ENCODE assay signal across 16 cellular contexts in genomic region chr16:83305092-83305491, GRCh38.
DNase-seq lines count a peak whose midpoint lies in the region; ATAC-seq and TF ChIP-seq lines count a peak whose summit lies in the region.
"Had no signal": no experiment of that assay in that cellular context is flagged by ENCODE, and none has a peak within 500 bp of the region (broad histone marks: within the 10 kb centered on the region; RNA-seq: fewer than 3 reads in every experiment).

No MANE protein-coding gene starts in this region.

- no peak for TF ChIP-seq CTCF in smooth muscle cell (IDR thresholded peaks at IDR 0.05; ENCODE audit: borderline replicate concordance, insufficient read depth, poor library complexity, severe bottlenecking)

- ATAC-seq in esophagus mucosa (no peak), HG03039 (IDR thresholded peaks at IDR 0.05; ENCODE audit: unreplicated experiment) (no peak)
- ATAC-seq: left ventricle myocardium superior, WTC11 had no signal

- H2AFZ ChIP-seq in GM23248 (no peak overlapping the region), smooth muscle cell (ENCODE audit: low read depth) (no peak overlapping the region)
- H2AFZ ChIP-seq: neural progenitor cell had no signal

- H3K9me3 ChIP-seq in GM23248 (ENCODE audit: low read depth): no peaks in the 10 kb centered on the region
- no peaks in the 10 kb centered on the region for H3K9me3 ChIP-seq in smooth muscle cell (replicated peaks; ENCODE audit: low read depth)
- H3K9me3 ChIP-seq: MG63, tibial nerve had no signal

- H3K36me3 ChIP-seq in GM23248 (ENCODE audit: low read depth) (no peaks in the 10 kb centered on the region), smooth muscle cell (ENCODE audit: low read depth) (no peaks in the 10 kb centered on the region)
- H3K36me3 ChIP-seq: MG63, neural progenitor cell, tibial nerve had no signal

- WGBS in GM23248 (ENCODE audit: low coverage in 1 of 2, low lambda C conversion rate in 2 of 2, missing lambda C conversion rate in 2 of 2), 2 experiments: 4 to 7% methylated on average over 1 of the region's 1 CpG
- 32% methylated on average over 1 of the region's 1 CpG for WGBS in smooth muscle cell (ENCODE audit: low lambda C conversion rate)

- H3K4me2 ChIP-seq in GM23248 (ENCODE audit: unreplicated experiment) (peak overlapping the region; percentile 70), smooth muscle cell (peak overlapping the region; percentile 33)
- H3K4me2 ChIP-seq: neural progenitor cell had no signal

- H3K4me1 ChIP-seq in GM23248 (ENCODE audit: insufficient read depth) (peaks cover 18% of the 10 kb centered on the region), smooth muscle cell (ENCODE audit: low read depth) (no peaks in the 10 kb centered on the region)
- H3K4me1 ChIP-seq: neural progenitor cell, tibial nerve had no signal

- H3K79me2 ChIP-seq in GM23248 (ENCODE audit: insufficient read depth) (no peaks in the 10 kb centered on the region), smooth muscle cell (ENCODE audit: low read depth) (no peaks in the 10 kb centered on the region)

- H4K20me1 ChIP-seq in GM23248 (ENCODE audit: insufficient read depth) (no peaks in the 10 kb centered on the region), smooth muscle cell (ENCODE audit: low read depth) (no peaks in the 10 kb centered on the region)

- DNase-seq in GM23248 (peak; percentile 93), amniotic stem cell (lab: John Stamatoyannopoulos, UW) (peak; percentile 53), fibroblast of the conjunctiva (ENCODE audit: low read depth) (peak; percentile 22), smooth muscle cell (lab: John Stamatoyannopoulos, UW; ENCODE audit: unreplicated experiment) (no peak), nucleus accumbens (lab: John Stamatoyannopoulos, UW) (no peak), DMS 273 (lab: John Stamatoyannopoulos, UW; ENCODE audit: unreplicated experiment) (no peak)
- DNase-seq: activated CD8-positive, alpha-beta memory T cell treated with anti-CD3 and anti-CD28 coated beads, Interleukin-2, amount 50 U/mL, for 4 hours; activated naive CD8-positive, alpha-beta T cell treated with anti-CD3 and anti-CD28 coated beads for 36 hours; DMS 273 treated with DMSO at 0.1 percent for 48 hours; left ventricle myocardium superior; MG63 had no signal

- H3K4me3 ChIP-seq in GM23248: no peak overlapping the region
- no peak overlapping the region for H3K4me3 ChIP-seq in smooth muscle cell
- H3K4me3 ChIP-seq: MG63, neural progenitor cell, tibial nerve had no signal

- in situ Hi-C loops in GM23248 (cut with MboI): no loop called here

- H3K9ac ChIP-seq in GM23248 (no peak overlapping the region), smooth muscle cell (ENCODE audit: low read depth) (peak overlapping the region; percentile 53)
- H3K9ac ChIP-seq: neural progenitor cell had no signal

- H3K27ac ChIP-seq in GM23248 (peak overlapping the region; percentile 47), smooth muscle cell (ENCODE audit: low read depth) (peak overlapping the region; percentile 89)
- H3K27ac ChIP-seq: neural progenitor cell, tibial nerve had no signal

- no peaks in the 10 kb centered on the region for H3K27me3 ChIP-seq in GM23248 (replicated peaks; ENCODE audit: insufficient read depth)
- no peaks in the 10 kb centered on the region for H3K27me3 ChIP-seq in smooth muscle cell (ENCODE audit: low read depth)
- H3K27me3 ChIP-seq: MG63, neural progenitor cell, tibial nerve had no signal

- H3F3A ChIP-seq in GM23248 (ENCODE audit: insufficient read depth): peaks cover 20% of the 10 kb centered on the region
- H3F3A ChIP-seq in smooth muscle cell (ENCODE audit: low read depth): no peaks in the 10 kb centered on the region

- no peaks in the 10 kb centered on the region for H3K9me2 ChIP-seq in GM23248 (ENCODE audit: insufficient read depth)

Comparison
In these comparisons a context has a peak if more than half of its experiments do, and no peak if none do; other contexts are left out.
1. DNase-seq: peak in GM23248 (single experiment), amniotic stem cell (single experiment) and fibroblast of the conjunctiva (single experiment); none in smooth muscle cell (single experiment), nucleus accumbens (0 of 56) and DMS 273 (single experiment).